14 cellular contexts compared by ENCODE assay signal in genomic region chr13:113775451-113776145, GRCh38. TPM values are rescaled to one million over a fixed set of nuclear protein-coding genes. Genes with fewer than 3 reads are reported as not detected.
DNase-seq lines count a peak whose midpoint lies in the region; TF ChIP-seq lines count a peak whose summit lies in the region.
"Had no signal": no experiment of that assay in that cellular context is flagged by ENCODE, and none has a peak within 500 bp of the region (broad histone marks: within the 10 kb centered on the region; RNA-seq: fewer than 3 reads in every experiment).

No MANE protein-coding gene starts in this region.

- H2BK5ac ChIP-seq in neuronal stem cell (ENCODE audit: low read length): no peak overlapping the region

- H3K27ac ChIP-seq in BLaER1 (no peak overlapping the region), neuronal stem cell (replicated peaks; ENCODE audit: low read length) (no peak overlapping the region), stomach (no peak overlapping the region)
- H3K27ac ChIP-seq: SJCRH30 had no signal

- no peak overlapping the region for H3K18ac ChIP-seq in neuronal stem cell (ENCODE audit: low read length)

- TF ChIP-seq POLR2A in stomach (IDR thresholded peaks at IDR 0.05): no peak

- no CpG with 5 or more reads among the region's 28 CpGs for WGBS in neuronal stem cell (ENCODE audit: extremely low coverage in 2 of 2, insufficient read length in 2 of 2, insufficient replicate concordance in 1 of 2), 2 donors
- 85 to 92% (median 89%) methylated on average over 12 to 28 of the region's 28 CpGs for WGBS in stomach, 5 donors

- no peak overlapping the region for H3K4ac ChIP-seq in neuronal stem cell (ENCODE audit: low read length)

- H2BK12ac ChIP-seq in neuronal stem cell (ENCODE audit: low read length): no peak overlapping the region

- H3K79me1 ChIP-seq in neuronal stem cell (ENCODE audit: low read depth, low read length): peaks cover 5% of the 10 kb centered on the region

- H3K27me3 ChIP-seq in BLaER1 (no peaks in the 10 kb centered on the region), neuronal stem cell (ENCODE audit: control insufficient read depth in 3 of 3, insufficient read depth in 3 of 3, low read depth in 1 of 3, low read length in 3 of 3) (peaks cover 0 to 13% (median 5%) of the 10 kb centered on the region in 3 experiments), stomach (peaks cover 0 to 43% (median 23%) of the 10 kb centered on the region in 3 donors)
- H3K27me3 ChIP-seq: SJCRH30 had no signal

- H3K4me1 ChIP-seq in BLaER1 (peaks cover 23% of the 10 kb centered on the region; the same call in 1 of the 2 replicates), neuronal stem cell (ENCODE audit: control insufficient read depth in 2 of 2, insufficient read depth in 1 of 2, low read depth in 1 of 2, low read length in 2 of 2) (peaks cover 0 to 2% of the 10 kb centered on the region in 2 donors), stomach (no peaks in the 10 kb centered on the region)
- H3K4me1 ChIP-seq: SJCRH30 had no signal

- peak; percentile 75 for DNase-seq in COLO668 (lab: John Stamatoyannopoulos, UW; ENCODE audit: unreplicated experiment)
- no peak for DNase-seq in neuronal stem cell (ENCODE audit: low spot score)
- peak; percentile 8 for DNase-seq in stomach
- DNase-seq in GDM1 (lab: John Stamatoyannopoulos, UW): no peak
- no peak for DNase-seq in NCI-H510A treated with DMSO at 0.1 percent for 48 hours (lab: John Stamatoyannopoulos, UW)
- DNase-seq in iPS-NIHi11 (ENCODE audit: low spot score): no peak
- DNase-seq: CD8-positive, alpha-beta memory T cell; Kasumi-1; NCI-H1694; NCI-H2227 treated with DMSO at 0.1 percent for 48 hours had no signal

- H3K9me3 ChIP-seq in BLaER1 (peaks cover 27% of the 10 kb centered on the region), neuronal stem cell (replicated peaks in 1 of 2; ENCODE audit: control insufficient read depth in 2 of 2, insufficient read depth in 1 of 2, low read depth in 1 of 2, low read length in 2 of 2) (peaks cover 4 to 8% of the 10 kb centered on the region in 2 donors), stomach (peaks cover 0 to 9% (median 7%) of the 10 kb centered on the region in 4 donors)
- H3K9me3 ChIP-seq: SJCRH30 had no signal

- H3K4me2 ChIP-seq in BLaER1 (peak overlapping the region; percentile 9; the same call in 1 of the 2 replicates), neuronal stem cell (ENCODE audit: insufficient read depth, low read length, poor library complexity, severe bottlenecking) (no peak overlapping the region)

- H3K36me3 ChIP-seq in BLaER1: peaks cover 5% of the 10 kb centered on the region; the same call in 1 of the 2 replicates
- H3K36me3 ChIP-seq in neuronal stem cell (replicated peaks in 1 of 2; ENCODE audit: control insufficient read depth in 2 of 2, insufficient read depth in 2 of 2, low read length in 2 of 2): no peaks in the 10 kb centered on the region
- H3K36me3 ChIP-seq in stomach: no peaks in the 10 kb centered on the region
- H3K36me3 ChIP-seq: SJCRH30 had no signal

- H3K9ac ChIP-seq in BLaER1 (no peak overlapping the region), neuronal stem cell (ENCODE audit: low read depth, low read length, poor library complexity) (no peak overlapping the region)

- no peak overlapping the region for H2BK15ac ChIP-seq in neuronal stem cell (ENCODE audit: low read length)

- no peak overlapping the region for H3K4me3 ChIP-seq in BLaER1
- H3K4me3 ChIP-seq in neuronal stem cell (ENCODE audit: low read length in 2 of 2): no peak overlapping the region
- H3K4me3 ChIP-seq in stomach: no peak overlapping the region
- H3K4me3 ChIP-seq: K562, SJCRH30 had no signal

- 0 out of 2 replicates have a peak, but pooled peaks cover 12% of the 10 kb centered on the region for H4K20me1 ChIP-seq in BLaER1

- H2AK5ac ChIP-seq in neuronal stem cell (ENCODE audit: low read depth, low read length): no peak overlapping the region

- H3K14ac ChIP-seq in neuronal stem cell (ENCODE audit: low read length): peak overlapping the region; percentile 75

- no peak overlapping the region for H2AFZ ChIP-seq in neuronal stem cell (ENCODE audit: low read length)

- no peak overlapping the region for H4K8ac ChIP-seq in neuronal stem cell (ENCODE audit: low read depth, low read length)

- intact Hi-C loops in stomach (cut with DNase I; ENCODE audit: low total_unique reads): no loop called here

- no peak for TF ChIP-seq EP300 in stomach (IDR thresholded peaks at IDR 0.05)

- peak overlapping the region; percentile 90 for H3K23ac ChIP-seq in neuronal stem cell (ENCODE audit: low read depth, low read length, poor library complexity)

- no peak overlapping the region for H4K91ac ChIP-seq in neuronal stem cell (ENCODE audit: low read depth, low read length, poor library complexity)

- TF ChIP-seq CTCF in stomach (IDR thresholded peaks at IDR 0.05): no peak

- H2BK120ac ChIP-seq in neuronal stem cell (ENCODE audit: low read depth, low read length): no peak overlapping the region

RNA-seq across cellular contexts. Expression of gene TMEM255B, which starts 16.6 kb away (rescaled TPM):
- polyA plus RNA-seq in neuronal stem cell (2013, experiment 1 of 2): 2.5 TPM
- polyA plus RNA-seq in neuronal stem cell (2013, experiment 2 of 2): 2.2 TPM
- total RNA-seq in stomach: 1 to 10 TPM in 4 of 5 donors, not detected in 1; 1.3 to 7.9 (median 2.3) TPM
- 1 to 10 TPM; 4.6 to 7.5 (median 6.7) TPM for polyA plus RNA-seq in stomach
- total RNA-seq: G401, SJCRH30 had no signal
- polyA plus RNA-seq: CD8-positive, alpha-beta memory T cell had no signal

Comparison
In these comparisons a context has a peak if more than half of its experiments do, and no peak if none do; other contexts are left out.
1. DNase-seq: peak in COLO668 (single experiment) and stomach (single experiment); none in neuronal stem cell (single experiment), GDM1 (single experiment), NCI-H510A treated with DMSO at 0.1 percent for 48 hours (single experiment) and iPS-NIHi11 (single experiment).